ENCODE assay signal across 30 cellular contexts in genomic region chr19:5908773-5909442, GRCh38. TPM values are rescaled to one million over a fixed set of nuclear protein-coding genes. Genes with fewer than 3 reads are reported as not detected.
DNase-seq lines count a peak whose midpoint lies in the region; ATAC-seq, FAIRE-seq and TF ChIP-seq lines count a peak whose summit lies in the region.
"Had no signal": no experiment of that assay in that cellular context is flagged by ENCODE, and none has a peak within 500 bp of the region (broad histone marks: within the 10 kb centered on the region; RNA-seq: fewer than 3 reads in every experiment).

No MANE protein-coding gene starts in this region.

- H3K9me3 ChIP-seq in HepG2 (ENCODE audit: low read length) (no peaks in the 10 kb centered on the region), right lobe of liver (no peaks in the 10 kb centered on the region)
- H3K9me3 ChIP-seq: gastroesophageal sphincter, prostate gland, sigmoid colon, testis had no signal

- intact Hi-C loops in HepG2 (cut with micrococcal nuclease; ENCODE audit: unreplicated experiment), result loop anchor here (2.0 kb wide), 1 partner anchor 46 kb away; no protein-coding TSS in a partner anchor
- intact Hi-C loops in right lobe of liver (cut with DNase I), result no loop called here

- BruUV-seq in HepG2 (replicated peaks; lab: Mats Ljungman, UMichigan), result no TSS peak

- H3K4me1 ChIP-seq in HepG2 (ENCODE audit: insufficient read depth, low read length), result peaks cover 78% of the 10 kb centered on the region
- peaks cover 0 to 33% (median 4%) of the 10 kb centered on the region in 4 donors for H3K4me1 ChIP-seq in right lobe of liver

- no peaks in the 10 kb centered on the region for H4K20me1 ChIP-seq in HepG2 (ENCODE audit: insufficient read depth, low read length)

- peak overlapping the region; percentile 25 to 66 (median 36) for H3K4me3 ChIP-seq in HepG2 (replicated peaks in 1 of 3; ENCODE audit: insufficient read depth in 1 of 3, low read depth in 2 of 3, low read length in 3 of 3)
- H3K4me3 ChIP-seq in right lobe of liver, result no peak overlapping the region
- H3K4me3 ChIP-seq: gastroesophageal sphincter, prostate gland, sigmoid colon, testis had no signal

- peak overlapping the region; percentile 80 for H3K9ac ChIP-seq in HepG2 (ENCODE audit: insufficient read depth, low read depth, low read length)

- H3K79me2 ChIP-seq in HepG2 (ENCODE audit: insufficient read depth, low read length), result peaks cover 5% of the 10 kb centered on the region

- CTCF ChIA-PET in HepG2 (lab: Yijun Ruan, JAX; ENCODE audit: low intra/inter-chr PET ratio, low total read pairs), result no interaction called here

- H3K27ac Mint-ChIP-seq in glutamatergic neuron (ENCODE audit: unreplicated experiment), result peak overlapping the region; percentile 86
- H3K27ac Mint-ChIP-seq: activated CD4-positive, alpha-beta T cell treated with anti-CD3 and anti-CD28 coated beads, Interleukin-2, amount 10 ng/mL, durations not matched to agents 7 days and 5 days; memory B cell had no signal

- H3K27me3 ChIP-seq in HepG2 (ENCODE audit: control insufficient read depth in 1 of 2, insufficient read depth in 2 of 2, low read length in 2 of 2) (no peaks in the 10 kb centered on the region), right lobe of liver (no peaks in the 10 kb centered on the region)
- H3K27me3 ChIP-seq: gastroesophageal sphincter, sigmoid colon, testis had no signal

- TF ChIP-seq POLR2A in HepG2 (IDR thresholded peaks at IDR 0.05; ENCODE audit: insufficient read depth in 1 of 2, low read depth in 2 of 2, low read length in 2 of 2) (peak; percentile 45 to 49; a peak in 2 of 4 replicates), right lobe of liver (IDR thresholded peaks at IDR 0.05) (no peak)

- peaks cover 7% of the 10 kb centered on the region for H3K27me3 Mint-ChIP-seq in glutamatergic neuron (ENCODE audit: unreplicated experiment)
- H3K27me3 Mint-ChIP-seq: activated CD4-positive, alpha-beta T cell treated with anti-CD3 and anti-CD28 coated beads, Interleukin-2, amount 10 ng/mL, durations not matched to agents 7 days and 5 days; activated naive CD8-positive, alpha-beta T cell treated with anti-CD3 and anti-CD28 coated beads, Interleukin-2, amount 50 U/mL, for 24 hours; activated T-cell treated with anti-CD3 and anti-CD28 coated beads, Interleukin-2, amount 50 U/mL, for 24 hours; memory B cell had no signal

- 0% methylated on average over 3 of the region's 14 CpGs for WGBS in HepG2 (ENCODE audit: low lambda C conversion rate)
- 20% methylated on average over 2 of the region's 14 CpGs for WGBS in right lobe of liver (ENCODE audit: insufficient coverage, low coverage, low lambda C conversion rate, missing lambda C conversion rate)

- no peaks in the 10 kb centered on the region for H3K36me3 Mint-ChIP-seq in glutamatergic neuron (ENCODE audit: unreplicated experiment)

- no peak overlapping the region for H3K4me3 Mint-ChIP-seq in glutamatergic neuron (ENCODE audit: unreplicated experiment)
- H3K4me3 Mint-ChIP-seq: activated CD4-positive, alpha-beta T cell treated with anti-CD3 and anti-CD28 coated beads, Interleukin-2, amount 10 ng/mL, durations not matched to agents 7 days and 5 days; activated naive CD8-positive, alpha-beta T cell treated with anti-CD3 and anti-CD28 coated beads, Interleukin-2, amount 50 U/mL, for 24 hours; activated T-cell treated with anti-CD3 and anti-CD28 coated beads, Interleukin-2, amount 50 U/mL, for 24 hours; H9; memory B cell had no signal

- TF ChIP-seq CTCF in HepG2 (CRISPR knock-in tag; IDR thresholded peaks at IDR 0.05), result peak; percentile 50
- TF ChIP-seq CTCF in right lobe of liver (IDR thresholded peaks at IDR 0.05), result no peak
- no peak for TF ChIP-seq CTCF in glutamatergic neuron (IDR thresholded peaks at IDR 0.05; ENCODE audit: partially characterized antibody, unreplicated experiment)

- peak overlapping the region; percentile 79 for H3K4me2 ChIP-seq in HepG2 (ENCODE audit: low read depth, low read length)

- peak in 1 of 2 experiments; percentile 64; a peak in 1 of 4 replicates for TF ChIP-seq EP300 in HepG2 (IDR thresholded peaks at IDR 0.05; ENCODE audit: low read depth in 2 of 2, low read length in 2 of 2)
- no peak for TF ChIP-seq EP300 in HepG2 (CRISPR knock-in tag; IDR thresholded peaks at IDR 0.05; ENCODE audit: borderline replicate concordance)

- H3K36me3 ChIP-seq in HepG2 (replicated peaks in 1 of 2; ENCODE audit: control insufficient read depth in 1 of 2, insufficient read depth in 2 of 2, low read length in 2 of 2), result no peaks in the 10 kb centered on the region
- peaks cover 0 to 4% (median 0%) of the 10 kb centered on the region in 4 donors for H3K36me3 ChIP-seq in right lobe of liver
- H3K36me3 ChIP-seq: prostate gland had no signal

- H3K27ac ChIP-seq in HepG2 (ENCODE audit: extremely low read length, insufficient read depth, low read length), result peak overlapping the region; percentile 96
- H3K27ac ChIP-seq in right lobe of liver, result peak overlapping the region in 1 of 3 donors; percentile 66
- H3K27ac ChIP-seq: testis had no signal

- H3K9me3 Mint-ChIP-seq in glutamatergic neuron (ENCODE audit: unreplicated experiment), result peaks cover 11% of the 10 kb centered on the region
- H3K9me3 Mint-ChIP-seq: activated CD4-positive, alpha-beta T cell treated with anti-CD3 and anti-CD28 coated beads, Interleukin-2, amount 10 ng/mL, durations not matched to agents 7 days and 5 days; activated naive CD8-positive, alpha-beta T cell treated with anti-CD3 and anti-CD28 coated beads, Interleukin-2, amount 50 U/mL, for 24 hours; activated T-cell treated with anti-CD3 and anti-CD28 coated beads, Interleukin-2, amount 50 U/mL, for 24 hours; H9; memory B cell had no signal

- no peaks in the 10 kb centered on the region for H3K4me1 Mint-ChIP-seq in glutamatergic neuron (ENCODE audit: low read depth, unreplicated experiment)
- H3K4me1 Mint-ChIP-seq: H9 had no signal

- peak; percentile 98 for FAIRE-seq in HepG2 (lab: Jason Lieb, UNC)

- DNase-seq in HepG2 (ENCODE audit: low spot score) (peak; percentile 92), right lobe of liver (no peak), glutamatergic neuron (peak; percentile 76), activated gamma-delta T cell treated with Interleukin-2 at 50 U/mL for 16 hours (no peak), amniotic stem cell (lab: John Stamatoyannopoulos, UW) (no peak)
- DNase-seq: activated CD4-positive, alpha-beta T cell treated with anti-CD3 and anti-CD28 coated beads, Interleukin-2, amount 10 ng/mL, durations not matched to agents 7 days and 5 days; activated naive CD8-positive, alpha-beta T cell treated with anti-CD3 and anti-CD28 coated beads, Interleukin-2, amount 50 U/mL, for 24 hours; activated T-cell treated with anti-CD3 and anti-CD28 coated beads, Interleukin-2, amount 50 U/mL, for 24 hours; Calu3; DND-41; H9; hippocampal formation; NCI-H1105; NCI-H2029; NCI-H345; NCI-H774; sigmoid colon; stimulated activated CD4-positive, alpha-beta T cell treated with anti-CD3 and anti-CD28 coated beads, Interleukin-4, amount 100 ng/mL, for 4 hours; stimulated activated naive CD4-positive, alpha-beta T cell; T-helper 9 cell; testis had no signal

- in situ Hi-C loops in HepG2 (cut with HindIII; ENCODE audit: extremely low pct_ligation_motif_present, low pct_unique_long_range_greater_than_20kb), result no loop called here

- ATAC-seq in HepG2 (peak; percentile 44), right lobe of liver (no peak), HG03280 (IDR thresholded peaks at IDR 0.05; ENCODE audit: unreplicated experiment) (no peak)
- ATAC-seq: activated naive CD8-positive, alpha-beta T cell treated with anti-CD3 and anti-CD28 coated beads, Interleukin-2, amount 50 U/mL, for 24 hours; gastroesophageal sphincter; Right ventricle myocardium inferior had no signal

- TF ChIP-seq RAD21 in HepG2 (CRISPR knock-in tag; IDR thresholded peaks at IDR 0.05), result no peak; the same call in 1 of the 2 replicates

- POLR2A ChIA-PET in HepG2 (lab: Yijun Ruan, JAX), result interaction anchor here (0.9 to 2.9 kb wide), 6 partner anchors 38 to 105 kb away, joined by 3 to 14 read pairs (median 5); partner anchors contain the start of gene FUT5

- no peak overlapping the region for H2AFZ ChIP-seq in HepG2 (ENCODE audit: low read length)

RNA-seq across cellular contexts. Expression of gene VMAC, which starts 4.2 kb away (rescaled TPM):
- total RNA-seq in HepG2 (2016; rRNA removed; fragmentation: Illumina TruSeq; extraction: Trizol) (1.2 and 2.4 TPM in 2 replicates), right lobe of liver (1 to 10 TPM; 1.7 to 3.9 (median 2.8) TPM), glutamatergic neuron (ENCODE audit: unreplicated experiment) (7.5 TPM)
- 1.2 and 2.0 TPM in 2 replicates for total RNA-seq in HepG2 (2016; cell fraction: cytosol; rRNA removed; fragmentation: Illumina TruSeq; extraction: Trizol; ENCODE audit: low read depth)
- total RNA-seq in HepG2 (2016; cell fraction: insoluble cytoplasmic fraction; rRNA removed; fragmentation: Illumina TruSeq; extraction: Trizol), result 1.1 and 2.6 TPM in 2 replicates
- 1.6 and 2.0 TPM in 2 replicates for total RNA-seq in HepG2 (2016; cell fraction: membrane; rRNA removed; fragmentation: Illumina TruSeq; extraction: Trizol)
- 2.4 and 2.8 TPM in 2 replicates for total RNA-seq in HepG2 (2016; cell fraction: nucleus; rRNA removed; fragmentation: Illumina TruSeq; extraction: Trizol)
- polyA plus RNA-seq in HepG2 (2011; rRNA removed), result 2.4 and 3.1 TPM in 2 replicates
- polyA plus RNA-seq in HepG2 (2011; cell fraction: cytosol; rRNA removed), result 1.3 and 1.9 TPM in 2 replicates
- polyA plus RNA-seq in HepG2 (2011; cell fraction: nucleus; rRNA removed), result 12.9 and 13.7 TPM in 2 replicates
- polyA plus RNA-seq in HepG2 (2012), result 0.61 and 1.0 TPM in 2 replicates
- 0.49 and 0.65 TPM in 2 replicates for polyA plus RNA-seq in HepG2 (2016; cell fraction: cytosol; fragmentation: Illumina TruSeq; extraction: Trizol; ENCODE audit: low read depth)
- 0.78 and 1.4 TPM in 2 replicates for polyA plus RNA-seq in HepG2 (2016; cell fraction: insoluble cytoplasmic fraction; fragmentation: Illumina TruSeq; extraction: Trizol; ENCODE audit: low read depth)
- 0.82 and 0.91 TPM in 2 replicates for polyA plus RNA-seq in HepG2 (2016; cell fraction: membrane; fragmentation: Illumina TruSeq; extraction: Trizol; ENCODE audit: low read depth)
- polyA plus RNA-seq in HepG2 (2016; cell fraction: nucleus; fragmentation: Illumina TruSeq; extraction: Trizol; ENCODE audit: insufficient read depth, low read depth), result 4.8 and 5.0 TPM in 2 replicates
- 0.33 and 2.8 TPM in 2 replicates for polyA minus RNA-seq in HepG2 (2011; rRNA and poly(A)+ RNA removed; ENCODE audit: low replicate concordance)
- 0.59 and 1.2 TPM in 2 replicates for polyA minus RNA-seq in HepG2 (2011; cell fraction: cytosol; rRNA and poly(A)+ RNA removed)
- polyA minus RNA-seq in HepG2 (2011; cell fraction: nucleus; rRNA and poly(A)+ RNA removed), result 3.7 and 4.2 TPM in 2 replicates

RNA-seq across cellular contexts. Expression of gene CAPS, which starts 5.1 kb away (rescaled TPM):
- total RNA-seq in HepG2 (2016; rRNA removed; fragmentation: Illumina TruSeq; extraction: Trizol), result 1.7 and 3.1 TPM in 2 replicates
- 0.40 and 0.53 TPM in 2 replicates for total RNA-seq in HepG2 (2016; cell fraction: cytosol; rRNA removed; fragmentation: Illumina TruSeq; extraction: Trizol; ENCODE audit: low read depth)
- 1.1 and 3.0 TPM in 2 replicates for total RNA-seq in HepG2 (2016; cell fraction: insoluble cytoplasmic fraction; rRNA removed; fragmentation: Illumina TruSeq; extraction: Trizol)
- total RNA-seq in HepG2 (2016; cell fraction: membrane; rRNA removed; fragmentation: Illumina TruSeq; extraction: Trizol), result 1.2 and 1.4 TPM in 2 replicates
- 2.6 and 2.9 TPM in 2 replicates for total RNA-seq in HepG2 (2016; cell fraction: nucleus; rRNA removed; fragmentation: Illumina TruSeq; extraction: Trizol)
- polyA plus RNA-seq in HepG2 (2011; rRNA removed), result 3.1 and 4.5 TPM in 2 replicates
- 2.9 and 3.5 TPM in 2 replicates for polyA plus RNA-seq in HepG2 (2011; cell fraction: cytosol; rRNA removed)
- polyA plus RNA-seq in HepG2 (2011; cell fraction: nucleus; rRNA removed), result 19.5 and 22.9 TPM in 2 replicates
- polyA plus RNA-seq in HepG2 (2012), result 1.8 and 1.9 TPM in 2 replicates
- 0.40 and 0.43 TPM in 2 replicates for polyA plus RNA-seq in HepG2 (2016; cell fraction: cytosol; fragmentation: Illumina TruSeq; extraction: Trizol; ENCODE audit: low read depth)
- polyA plus RNA-seq in HepG2 (2016; cell fraction: insoluble cytoplasmic fraction; fragmentation: Illumina TruSeq; extraction: Trizol; ENCODE audit: low read depth), result 1.1 and 1.4 TPM in 2 replicates
- polyA plus RNA-seq in HepG2 (2016; cell fraction: membrane; fragmentation: Illumina TruSeq; extraction: Trizol; ENCODE audit: low read depth), result 0.61 and 0.87 TPM in 2 replicates
- 10.1 and 13.8 TPM in 2 replicates for polyA plus RNA-seq in HepG2 (2016; cell fraction: nucleus; fragmentation: Illumina TruSeq; extraction: Trizol; ENCODE audit: insufficient read depth, low read depth)
- 0.28 and 3.1 TPM in 2 replicates for polyA minus RNA-seq in HepG2 (2011; rRNA and poly(A)+ RNA removed; ENCODE audit: low replicate concordance)
- polyA minus RNA-seq in HepG2 (2011; cell fraction: cytosol; rRNA and poly(A)+ RNA removed), result 0.40 and 1.1 TPM in 2 replicates
- 3.0 and 3.1 TPM in 2 replicates for polyA minus RNA-seq in HepG2 (2011; cell fraction: nucleus; rRNA and poly(A)+ RNA removed)
- total RNA-seq in right lobe of liver, result 1 to 10 TPM; 1.1 to 7.9 (median 5.0) TPM
- total RNA-seq in glutamatergic neuron (ENCODE audit: unreplicated experiment), result 9.9 TPM

RNA-seq across cellular contexts. Expression of gene NDUFA11, which starts 5.3 kb away (rescaled TPM):
- total RNA-seq in HepG2 (2016; rRNA removed; fragmentation: Illumina TruSeq; extraction: Trizol) (378 and 396 TPM in 2 replicates), right lobe of liver (100 to 1,000 TPM; 108 to 161 (median 157) TPM), glutamatergic neuron (ENCODE audit: unreplicated experiment) (193 TPM)
- total RNA-seq in HepG2 (2016; cell fraction: cytosol; rRNA removed; fragmentation: Illumina TruSeq; extraction: Trizol; ENCODE audit: low read depth), result 206 and 277 TPM in 2 replicates
- 384 and 456 TPM in 2 replicates for total RNA-seq in HepG2 (2016; cell fraction: insoluble cytoplasmic fraction; rRNA removed; fragmentation: Illumina TruSeq; extraction: Trizol)
- total RNA-seq in HepG2 (2016; cell fraction: membrane; rRNA removed; fragmentation: Illumina TruSeq; extraction: Trizol), result 192 and 280 TPM in 2 replicates
- 124 and 130 TPM in 2 replicates for total RNA-seq in HepG2 (2016; cell fraction: nucleus; rRNA removed; fragmentation: Illumina TruSeq; extraction: Trizol)
- polyA plus RNA-seq in HepG2 (2011; rRNA removed), result 286 and 302 TPM in 2 replicates
- 407 and 879 TPM in 2 replicates for polyA plus RNA-seq in HepG2 (2011; cell fraction: cytosol; rRNA removed)
- 341 and 384 TPM in 2 replicates for polyA plus RNA-seq in HepG2 (2011; cell fraction: nucleus; rRNA removed)
- polyA plus RNA-seq in HepG2 (2012), result 182 and 188 TPM in 2 replicates
- polyA plus RNA-seq in HepG2 (2016; cell fraction: cytosol; fragmentation: Illumina TruSeq; extraction: Trizol; ENCODE audit: low read depth), result 245 and 314 TPM in 2 replicates
- 420 and 459 TPM in 2 replicates for polyA plus RNA-seq in HepG2 (2016; cell fraction: insoluble cytoplasmic fraction; fragmentation: Illumina TruSeq; extraction: Trizol; ENCODE audit: low read depth)
- 204 and 246 TPM in 2 replicates for polyA plus RNA-seq in HepG2 (2016; cell fraction: membrane; fragmentation: Illumina TruSeq; extraction: Trizol; ENCODE audit: low read depth)
- polyA plus RNA-seq in HepG2 (2016; cell fraction: nucleus; fragmentation: Illumina TruSeq; extraction: Trizol; ENCODE audit: insufficient read depth, low read depth), result 232 and 235 TPM in 2 replicates
- polyA minus RNA-seq in HepG2 (2011; rRNA and poly(A)+ RNA removed; ENCODE audit: low replicate concordance), result 32.1 and 88.3 TPM in 2 replicates
- 38.6 and 41.0 TPM in 2 replicates for polyA minus RNA-seq in HepG2 (2011; cell fraction: cytosol; rRNA and poly(A)+ RNA removed)
- 16.5 and 21.2 TPM in 2 replicates for polyA minus RNA-seq in HepG2 (2011; cell fraction: nucleus; rRNA and poly(A)+ RNA removed)

RNA-seq across cellular contexts. Expression of gene FUT5, which starts 38.6 kb away (rescaled TPM):
- total RNA-seq in HepG2 (2016; rRNA removed; fragmentation: Illumina TruSeq; extraction: Trizol), result not detected in 2 replicates
- total RNA-seq in HepG2 (2016; cell fraction: cytosol; rRNA removed; fragmentation: Illumina TruSeq; extraction: Trizol; ENCODE audit: low read depth), result not detected in 2 replicates
- total RNA-seq in HepG2 (2016; cell fraction: insoluble cytoplasmic fraction; rRNA removed; fragmentation: Illumina TruSeq; extraction: Trizol), result not detected in 2 replicates
- total RNA-seq in HepG2 (2016; cell fraction: membrane; rRNA removed; fragmentation: Illumina TruSeq; extraction: Trizol), result not detected in 2 replicates
- not detected in 2 replicates for total RNA-seq in HepG2 (2016; cell fraction: nucleus; rRNA removed; fragmentation: Illumina TruSeq; extraction: Trizol)
- polyA plus RNA-seq in HepG2 (2011; rRNA removed), result 0.03 and 0.10 TPM in 2 replicates
- 0.03 and 0.05 TPM in 2 replicates for polyA plus RNA-seq in HepG2 (2011; cell fraction: cytosol; rRNA removed)
- polyA plus RNA-seq in HepG2 (2011; cell fraction: nucleus; rRNA removed), result 0.45 and 0.69 TPM in 2 replicates
- polyA plus RNA-seq in HepG2 (2012), result 0.35 TPM in 1 of 2 replicates, not detected in the other
- not detected in 2 replicates for polyA plus RNA-seq in HepG2 (2016; cell fraction: cytosol; fragmentation: Illumina TruSeq; extraction: Trizol; ENCODE audit: low read depth)
- polyA plus RNA-seq in HepG2 (2016; cell fraction: insoluble cytoplasmic fraction; fragmentation: Illumina TruSeq; extraction: Trizol; ENCODE audit: low read depth), result not detected in 2 replicates
- not detected in 2 replicates for polyA plus RNA-seq in HepG2 (2016; cell fraction: membrane; fragmentation: Illumina TruSeq; extraction: Trizol; ENCODE audit: low read depth)
- 0.32 TPM in 1 of 2 replicates, not detected in the other for polyA plus RNA-seq in HepG2 (2016; cell fraction: nucleus; fragmentation: Illumina TruSeq; extraction: Trizol; ENCODE audit: insufficient read depth, low read depth)
- 0.08 and 0.14 TPM in 2 replicates for polyA minus RNA-seq in HepG2 (2011; rRNA and poly(A)+ RNA removed; ENCODE audit: low replicate concordance)
- polyA minus RNA-seq in HepG2 (2011; cell fraction: cytosol; rRNA and poly(A)+ RNA removed), result not detected in 2 replicates
- polyA minus RNA-seq in HepG2 (2011; cell fraction: nucleus; rRNA and poly(A)+ RNA removed), result 1.1 and 1.4 TPM in 2 replicates
- total RNA-seq in right lobe of liver, result under 1 TPM in 4 of 6 experiments, not detected in 2; 0.13 to 0.97 (median 0.39) TPM
- total RNA-seq in glutamatergic neuron (ENCODE audit: unreplicated experiment), result 0.27 TPM
- total RNA-seq: A172; activated CD4-positive, alpha-beta T cell treated with anti-CD3 and anti-CD28 coated beads, Interleukin-2, amount 10 ng/mL, durations not matched to agents 7 days and 5 days; Calu3; dermis microvascular lymphatic vessel endothelial cell; fibroblast of lung; gastroesophageal sphincter; H9; MCF 10A; prostate gland; Right ventricle myocardium inferior; sigmoid colon had no signal
- polyA plus RNA-seq: fibroblast of lung, sigmoid colon had no signal

RNA-seq across cellular contexts. Expression of gene FUT3, which starts 57.7 kb away (rescaled TPM):
- 0.20 and 0.53 TPM in 2 replicates for total RNA-seq in HepG2 (2016; rRNA removed; fragmentation: Illumina TruSeq; extraction: Trizol)
- total RNA-seq in HepG2 (2016; cell fraction: cytosol; rRNA removed; fragmentation: Illumina TruSeq; extraction: Trizol; ENCODE audit: low read depth), result 0.10 TPM in 1 of 2 replicates, not detected in the other
- total RNA-seq in HepG2 (2016; cell fraction: insoluble cytoplasmic fraction; rRNA removed; fragmentation: Illumina TruSeq; extraction: Trizol), result 0.39 TPM in 1 of 2 replicates, not detected in the other
- total RNA-seq in HepG2 (2016; cell fraction: membrane; rRNA removed; fragmentation: Illumina TruSeq; extraction: Trizol), result 0.14 and 0.15 TPM in 2 replicates
- 0.34 TPM in 1 of 2 replicates, not detected in the other for total RNA-seq in HepG2 (2016; cell fraction: nucleus; rRNA removed; fragmentation: Illumina TruSeq; extraction: Trizol)
- 1.1 and 1.6 TPM in 2 replicates for polyA plus RNA-seq in HepG2 (2011; rRNA removed)
- 0.74 and 0.86 TPM in 2 replicates for polyA plus RNA-seq in HepG2 (2011; cell fraction: cytosol; rRNA removed)
- polyA plus RNA-seq in HepG2 (2011; cell fraction: nucleus; rRNA removed), result 0.96 and 1.5 TPM in 2 replicates
- polyA plus RNA-seq in HepG2 (2012), result 0.52 and 2.4 TPM in 2 replicates
- 0.07 TPM in 1 of 2 replicates, not detected in the other for polyA plus RNA-seq in HepG2 (2016; cell fraction: cytosol; fragmentation: Illumina TruSeq; extraction: Trizol; ENCODE audit: low read depth)
- polyA plus RNA-seq in HepG2 (2016; cell fraction: insoluble cytoplasmic fraction; fragmentation: Illumina TruSeq; extraction: Trizol; ENCODE audit: low read depth), result 0.12 and 0.23 TPM in 2 replicates
- polyA plus RNA-seq in HepG2 (2016; cell fraction: membrane; fragmentation: Illumina TruSeq; extraction: Trizol; ENCODE audit: low read depth), result 0.17 TPM in 1 of 2 replicates, not detected in the other
- polyA plus RNA-seq in HepG2 (2016; cell fraction: nucleus; fragmentation: Illumina TruSeq; extraction: Trizol; ENCODE audit: insufficient read depth, low read depth), result 0.57 and 0.83 TPM in 2 replicates
- 0.80 TPM in 1 of 2 replicates, not detected in the other for polyA minus RNA-seq in HepG2 (2011; rRNA and poly(A)+ RNA removed; ENCODE audit: low replicate concordance)
- polyA minus RNA-seq in HepG2 (2011; cell fraction: cytosol; rRNA and poly(A)+ RNA removed), result 0.69 TPM in 1 of 2 replicates, not detected in the other
- polyA minus RNA-seq in HepG2 (2011; cell fraction: nucleus; rRNA and poly(A)+ RNA removed), result 0.26 and 2.9 TPM in 2 replicates
- total RNA-seq in right lobe of liver, result 1 to 10 TPM in 1 of 6 experiments, under 1 TPM in 5; 0.19 to 1.4 (median 0.33) TPM
- not detected for total RNA-seq in glutamatergic neuron (ENCODE audit: unreplicated experiment)
- total RNA-seq: A172; activated CD4-positive, alpha-beta T cell treated with anti-CD3 and anti-CD28 coated beads, Interleukin-2, amount 10 ng/mL, durations not matched to agents 7 days and 5 days; dermis microvascular lymphatic vessel endothelial cell; fibroblast of lung; H9; Right ventricle myocardium inferior had no signal
- polyA plus RNA-seq: fibroblast of lung had no signal

Comparison
In these comparisons a context has a peak if more than half of its experiments do, and no peak if none do; other contexts are left out.
1. DNase-seq: peak in HepG2 (single experiment) and glutamatergic neuron (single experiment); none in right lobe of liver (0 of 3), activated gamma-delta T cell treated with Interleukin-2 at 50 U/mL for 16 hours (single experiment) and amniotic stem cell (single experiment).
2. H3K4me3 ChIP-seq: peak in HepG2 (3 of 3); none in right lobe of liver (0 of 3).